Comparison of ENCODE assay signal across 14 cellular contexts in the genomic region with DNA sequence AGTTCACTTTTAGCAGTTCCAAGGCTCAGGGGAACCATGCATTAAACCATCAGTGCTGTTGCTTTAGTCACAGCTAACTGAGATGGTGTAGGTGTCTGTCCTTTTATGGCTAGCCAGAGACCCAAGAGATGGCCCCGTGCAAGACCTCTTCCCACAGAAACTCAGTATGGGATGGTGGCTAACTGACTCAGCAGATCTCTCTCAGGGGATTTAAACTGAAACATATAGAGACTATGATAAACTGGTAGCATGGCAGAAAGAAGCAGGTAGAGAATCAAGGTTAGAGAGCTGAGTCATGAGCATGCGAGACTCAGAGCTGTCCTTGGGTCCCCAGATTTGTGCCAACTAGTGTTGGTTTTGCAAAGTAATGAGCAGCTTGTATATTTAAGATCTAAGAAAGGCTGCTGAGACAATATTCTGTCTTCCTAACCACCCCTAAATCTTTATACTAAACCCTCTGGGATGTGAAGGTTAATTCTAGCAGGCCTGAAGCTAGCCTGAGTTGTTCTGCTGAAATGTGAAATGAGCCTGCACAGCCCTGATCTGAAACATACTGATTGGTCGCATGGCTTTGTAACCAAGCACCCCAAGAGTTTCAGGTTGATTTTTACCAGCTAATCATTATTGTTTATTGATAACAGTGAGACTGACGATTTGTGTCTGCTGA. TPM values are rescaled to one million over a fixed set of nuclear protein-coding genes. Genes with fewer than 3 reads are reported as not detected.
DNase-seq lines count a peak whose midpoint lies in the region; ATAC-seq and TF ChIP-seq lines count a peak whose summit lies in the region.
"Had no signal": no experiment of that assay in that cellular context is flagged by ENCODE, and none has a peak within 500 bp of the region (broad histone marks: within the 10 kb centered on the region; RNA-seq: fewer than 3 reads in every experiment).

No MANE protein-coding gene starts in this region.

- H3K4me3 ChIP-seq in PC-9: no peak overlapping the region
- H3K4me3 ChIP-seq in SK-N-SH (ENCODE audit: low read depth in 2 of 2, low read length in 1 of 2): no peak overlapping the region
- H3K4me3 ChIP-seq in right cardiac atrium (ENCODE audit: low read length): no peak overlapping the region
- H3K4me3 ChIP-seq: pancreas, thoracic aorta had no signal

- TF ChIP-seq CTCF in PC-9 (conservative IDR thresholded peaks at IDR 0.05) (no peak), SK-N-SH (IDR thresholded peaks at IDR 0.05) (no peak)

- H3K9me2 ChIP-seq in PC-9 (ENCODE audit: insufficient read depth) (no peaks in the 10 kb centered on the region), SK-N-SH (no peaks in the 10 kb centered on the region)

- H4K20me1 ChIP-seq in PC-9 (ENCODE audit: insufficient read depth): no peaks in the 10 kb centered on the region
- H4K20me1 ChIP-seq in SK-N-SH (ENCODE audit: insufficient read depth): no peaks in the 10 kb centered on the region

- no peak overlapping the region for H3K4me2 ChIP-seq in PC-9
- no peak overlapping the region for H3K4me2 ChIP-seq in SK-N-SH

- H3F3A ChIP-seq in PC-9 (ENCODE audit: insufficient read depth, low read depth): peaks cover 10% of the 10 kb centered on the region; the same call in 1 of the 2 replicates
- H3F3A ChIP-seq in SK-N-SH (replicated peaks; ENCODE audit: insufficient read depth): no peaks in the 10 kb centered on the region

- DNase-seq in PC-9 (no peak), SK-N-SH (no peak), right cardiac atrium (no peak), inferior parietal cortex (ENCODE audit: extremely low spot score) (no peak)
- DNase-seq: left ventricle myocardium superior; NCI-H1436; pancreas; stimulated activated CD4-positive, alpha-beta T cell treated with anti-CD3 and anti-CD28 coated beads, Interleukin-4, amount 100 ng/mL, for 24 hours had no signal

- H3K9me3 ChIP-seq in PC-9 (ENCODE audit: insufficient read depth, low read depth) (0 out of 2 replicates have a peak, but pooled peaks cover 4% of the 10 kb centered on the region), SK-N-SH (no peaks in the 10 kb centered on the region), right cardiac atrium (ENCODE audit: control insufficient read depth, low read length) (no peaks in the 10 kb centered on the region)
- H3K9me3 ChIP-seq: pancreas, thoracic aorta had no signal

- H3K36me3 ChIP-seq in PC-9 (ENCODE audit: low read depth) (no peaks in the 10 kb centered on the region), SK-N-SH (replicated peaks in 1 of 2; ENCODE audit: control insufficient read depth in 1 of 2, insufficient read depth in 2 of 2, low read length in 1 of 2) (no peaks in the 10 kb centered on the region)
- H3K36me3 ChIP-seq: pancreas, thoracic aorta had no signal

- BruUV-seq in PC-9 (replicated peaks; lab: Mats Ljungman, UMichigan): no TSS peak

- 68% methylated on average over 4 of the region's 4 CpGs for whole genome bisulfite sequencing in SK-N-SH (ENCODE audit: low lambda C conversion rate)
- 71% methylated on average over 4 of the region's 4 CpGs for WGBS in right cardiac atrium

- no peak for TF ChIP-seq RAD21 in SK-N-SH (IDR thresholded peaks at IDR 0.05; ENCODE audit: low read length)

- H3K4me1 ChIP-seq in PC-9 (replicated peaks; ENCODE audit: insufficient read depth) (peaks cover 25% of the 10 kb centered on the region), SK-N-SH (ENCODE audit: control insufficient read depth in 1 of 2, insufficient read depth in 2 of 2, low read depth in 1 of 2, low read length in 1 of 2) (no peaks in the 10 kb centered on the region; a peak in 1 of 4 replicates), right cardiac atrium (ENCODE audit: control insufficient read depth, insufficient read depth, low read length) (no peaks in the 10 kb centered on the region)
- H3K4me1 ChIP-seq: pancreas had no signal

- CTCF ChIA-PET in PC-9 (lab: Charles Lee): no interaction called here
- CTCF ChIA-PET in SK-N-SH (lab: Yijun Ruan, JAX): interaction anchor here (1.3 kb wide), 1 partner anchor 13 kb away, joined by 3 read pairs; no protein-coding TSS in a partner anchor

- H3K79me2 ChIP-seq in PC-9 (ENCODE audit: low read depth) (no peaks in the 10 kb centered on the region), SK-N-SH (ENCODE audit: insufficient read depth) (no peaks in the 10 kb centered on the region)

- peak; percentile 67 for ATAC-seq in GM18505 (IDR thresholded peaks at IDR 0.05; ENCODE audit: unreplicated experiment)
- ATAC-seq in GM19438 (IDR thresholded peaks at IDR 0.05; ENCODE audit: low read depth, unreplicated experiment): peak; percentile 79
- peak; percentile 88 for ATAC-seq in HG02852 (IDR thresholded peaks at IDR 0.05; ENCODE audit: unreplicated experiment)
- ATAC-seq in HG03565 (IDR thresholded peaks at IDR 0.05; ENCODE audit: unreplicated experiment): peak; percentile 78
- no peak for ATAC-seq in right cardiac atrium
- ATAC-seq: left ventricle myocardium superior, pancreas had no signal

- no peak for TF ChIP-seq POLR2A in GM18505 (IDR thresholded peaks at IDR 0.05; ENCODE audit: borderline replicate concordance, extremely low read depth, insufficient read depth, insufficient read length)

- H3K27ac ChIP-seq in PC-9 (no peak overlapping the region), SK-N-SH (ENCODE audit: low read depth in 2 of 2, low read length in 1 of 2) (no peak overlapping the region), right cardiac atrium (ENCODE audit: low read length) (no peak overlapping the region)
- H3K27ac ChIP-seq: pancreas, thoracic aorta had no signal

- no peak overlapping the region for H3K9ac ChIP-seq in SK-N-SH

- H3K27me3 ChIP-seq in PC-9 (ENCODE audit: insufficient read depth, low read depth) (no peaks in the 10 kb centered on the region), SK-N-SH (ENCODE audit: insufficient read depth) (no peaks in the 10 kb centered on the region; the same call in 1 of the 2 replicates), right cardiac atrium (ENCODE audit: control insufficient read depth, insufficient read depth) (peaks cover 4% of the 10 kb centered on the region)
- H3K27me3 ChIP-seq: pancreas had no signal

- intact Hi-C loops in PC-9 (cut with micrococcal nuclease; ENCODE audit: unreplicated experiment) (no loop called here), right cardiac atrium (cut with DNase I) (no loop called here)

- TF ChIP-seq EP300 in SK-N-SH (IDR thresholded peaks at IDR 0.05; ENCODE audit: borderline replicate concordance in 1 of 2, low read depth in 1 of 2, low read length in 1 of 2): no peak

- H2AFZ ChIP-seq in PC-9 (no peak overlapping the region), SK-N-SH (ENCODE audit: low read depth) (no peak overlapping the region)

- POLR2A ChIA-PET in PC-9 (lab: Charles Lee; ENCODE audit: unreplicated experiment) (no interaction called here), SK-N-SH (lab: Yijun Ruan, JAX) (no interaction called here)

TF ChIP-seq in SK-N-SH, 30 proteins besides CTCF, POLR2A, EP300 and RAD21 (continues in another document):
- no peak for TF ChIP-seq RCOR1 (IDR thresholded peaks at IDR 0.05; ENCODE audit: low read length)
- TF ChIP-seq, protein P1, sequence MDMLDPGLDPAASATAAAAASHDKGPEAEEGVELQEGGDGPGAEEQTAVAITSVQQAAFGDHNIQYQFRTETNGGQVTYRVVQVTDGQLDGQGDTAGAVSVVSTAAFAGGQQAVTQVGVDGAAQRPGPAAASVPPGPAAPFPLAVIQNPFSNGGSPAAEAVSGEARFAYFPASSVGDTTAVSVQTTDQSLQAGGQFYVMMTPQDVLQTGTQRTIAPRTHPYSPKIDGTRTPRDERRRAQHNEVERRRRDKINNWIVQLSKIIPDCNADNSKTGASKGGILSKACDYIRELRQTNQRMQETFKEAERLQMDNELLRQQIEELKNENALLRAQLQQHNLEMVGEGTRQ (IDR thresholded peaks at IDR 0.05; ENCODE audit: borderline replicate concordance, low read depth, low read length): no peak
- no peak for TF ChIP-seq JUND (IDR thresholded peaks at IDR 0.05)
- TF ChIP-seq FOXM1 (IDR thresholded peaks at IDR 0.05; ENCODE audit: low read depth): no peak
- no peak for TF ChIP-seq TAF1 (IDR thresholded peaks at IDR 0.05; ENCODE audit: borderline replicate concordance, low read depth, low read length)
- TF ChIP-seq, protein P2, sequence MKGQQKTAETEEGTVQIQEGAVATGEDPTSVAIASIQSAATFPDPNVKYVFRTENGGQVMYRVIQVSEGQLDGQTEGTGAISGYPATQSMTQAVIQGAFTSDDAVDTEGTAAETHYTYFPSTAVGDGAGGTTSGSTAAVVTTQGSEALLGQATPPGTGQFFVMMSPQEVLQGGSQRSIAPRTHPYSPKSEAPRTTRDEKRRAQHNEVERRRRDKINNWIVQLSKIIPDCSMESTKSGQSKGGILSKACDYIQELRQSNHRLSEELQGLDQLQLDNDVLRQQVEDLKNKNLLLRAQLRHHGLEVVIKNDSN (IDR thresholded peaks at IDR 0.05; ENCODE audit: borderline replicate concordance, low read depth): no peak
- TF ChIP-seq TEAD4 (IDR thresholded peaks at IDR 0.05; ENCODE audit: borderline replicate concordance, insufficient read depth): no peak
- TF ChIP-seq, protein P3, sequence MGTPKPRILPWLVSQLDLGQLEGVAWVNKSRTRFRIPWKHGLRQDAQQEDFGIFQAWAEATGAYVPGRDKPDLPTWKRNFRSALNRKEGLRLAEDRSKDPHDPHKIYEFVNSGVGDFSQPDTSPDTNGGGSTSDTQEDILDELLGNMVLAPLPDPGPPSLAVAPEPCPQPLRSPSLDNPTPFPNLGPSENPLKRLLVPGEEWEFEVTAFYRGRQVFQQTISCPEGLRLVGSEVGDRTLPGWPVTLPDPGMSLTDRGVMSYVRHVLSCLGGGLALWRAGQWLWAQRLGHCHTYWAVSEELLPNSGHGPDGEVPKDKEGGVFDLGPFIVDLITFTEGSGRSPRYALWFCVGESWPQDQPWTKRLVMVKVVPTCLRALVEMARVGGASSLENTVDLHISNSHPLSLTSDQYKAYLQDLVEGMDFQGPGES (IDR thresholded peaks at IDR 0.05; ENCODE audit: low read depth, low read length): no peak
- TF ChIP-seq, protein P4, sequence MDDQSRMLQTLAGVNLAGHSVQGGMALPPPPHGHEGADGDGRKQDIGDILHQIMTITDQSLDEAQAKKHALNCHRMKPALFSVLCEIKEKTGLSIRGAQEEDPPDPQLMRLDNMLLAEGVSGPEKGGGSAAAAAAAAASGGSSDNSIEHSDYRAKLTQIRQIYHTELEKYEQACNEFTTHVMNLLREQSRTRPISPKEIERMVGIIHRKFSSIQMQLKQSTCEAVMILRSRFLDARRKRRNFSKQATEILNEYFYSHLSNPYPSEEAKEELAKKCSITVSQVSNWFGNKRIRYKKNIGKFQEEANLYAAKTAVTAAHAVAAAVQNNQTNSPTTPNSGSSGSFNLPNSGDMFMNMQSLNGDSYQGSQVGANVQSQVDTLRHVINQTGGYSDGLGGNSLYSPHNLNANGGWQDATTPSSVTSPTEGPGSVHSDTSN (IDR thresholded peaks at IDR 0.05): no peak
- TF ChIP-seq NFIC (IDR thresholded peaks at IDR 0.05; ENCODE audit: borderline replicate concordance): no peak
- no peak for TF ChIP-seq GABPA (IDR thresholded peaks at IDR 0.05; ENCODE audit: low read depth)
- TF ChIP-seq RFX5 (IDR thresholded peaks at IDR 0.05; ENCODE audit: low read length): no peak

RNA-seq across cellular contexts. Expression of a gene that starts 6.5 kb away (rescaled TPM):
- total RNA-seq in PC-9 (2021) (19.5 and 32.5 TPM in 2 replicates), right cardiac atrium (not detected)
- polyA plus RNA-seq in SK-N-SH (2012; rRNA removed) (0.02 and 0.03 TPM in 2 replicates), right cardiac atrium (0.05 TPM)
- polyA plus RNA-seq in SK-N-SH (2012; cell fraction: cytosol; rRNA removed): 0.01 TPM in 2 replicates
- polyA plus RNA-seq in SK-N-SH (2012; cell fraction: nucleus; rRNA removed): 0.01 TPM in 1 of 2 replicates, not detected in the other
- total RNA-seq: left ventricle myocardium superior had no signal
- polyA plus RNA-seq: CD14-positive monocyte had no signal

Comparison
In these comparisons a context has a peak if more than half of its experiments do, and no peak if none do; other contexts are left out.
1. ATAC-seq: peak in GM18505 (single experiment), GM19438 (single experiment), HG02852 (single experiment) and HG03565 (single experiment); none in right cardiac atrium (0 of 2).
2. RNA of a gene that starts 6.5 kb away (total RNA-seq): 19.5 to 32.5 TPM in PC-9; not detected in right cardiac atrium; every median in the first group is over 10 times any median in the second.